Comparison of ENCODE assay signal across 1 cellular context in genomic region chr3:72255736-72256559, GRCh38.
TF ChIP-seq lines count a peak whose summit lies in the region.

No MANE protein-coding gene starts in this region.

TF ChIP-seq in GM23338, 12 proteins besides CTCF, POLR2A, EP300 and RAD21 (continued from another document):
- TF ChIP-seq ZNF331 (CRISPR knock-in tag; IDR thresholded peaks at IDR 0.05; ENCODE audit: low read depth) = no peak
- no peak for TF ChIP-seq ZNF114 (CRISPR knock-in tag; IDR thresholded peaks at IDR 0.05)
- TF ChIP-seq EZH2phosphoT487 (IDR thresholded peaks at IDR 0.05; ENCODE audit: unreplicated experiment) = no peak
- TF ChIP-seq, protein P1, sequence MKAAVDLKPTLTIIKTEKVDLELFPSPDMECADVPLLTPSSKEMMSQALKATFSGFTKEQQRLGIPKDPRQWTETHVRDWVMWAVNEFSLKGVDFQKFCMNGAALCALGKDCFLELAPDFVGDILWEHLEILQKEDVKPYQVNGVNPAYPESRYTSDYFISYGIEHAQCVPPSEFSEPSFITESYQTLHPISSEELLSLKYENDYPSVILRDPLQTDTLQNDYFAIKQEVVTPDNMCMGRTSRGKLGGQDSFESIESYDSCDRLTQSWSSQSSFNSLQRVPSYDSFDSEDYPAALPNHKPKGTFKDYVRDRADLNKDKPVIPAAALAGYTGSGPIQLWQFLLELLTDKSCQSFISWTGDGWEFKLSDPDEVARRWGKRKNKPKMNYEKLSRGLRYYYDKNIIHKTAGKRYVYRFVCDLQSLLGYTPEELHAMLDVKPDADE (IDR thresholded peaks at IDR 0.05) = no peak
TF ChIP-seq in GM23338: peak in this region for 0.
